ENCODE assay signal across 13 cellular contexts in the genomic region with DNA sequence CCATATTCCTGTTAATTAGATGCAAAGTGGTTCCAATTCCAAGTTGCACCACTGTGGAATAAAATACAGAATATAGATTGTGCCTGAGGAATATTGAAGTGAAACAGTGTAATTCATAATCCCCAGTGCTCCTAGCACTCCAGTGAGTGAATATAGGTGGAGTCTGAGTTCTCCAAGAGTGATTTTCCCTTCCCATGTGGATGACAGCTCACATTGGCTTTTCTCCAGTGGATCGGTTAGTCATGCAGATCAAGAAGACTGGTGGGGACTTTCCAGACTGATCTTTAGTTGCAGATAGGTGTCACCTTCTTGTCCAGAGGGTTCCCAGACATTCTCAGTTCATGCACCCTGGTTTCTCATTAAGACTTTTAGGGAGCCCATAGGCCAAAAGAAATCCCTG. TPM values are rescaled to one million over a fixed set of nuclear protein-coding genes. Genes with fewer than 3 reads are reported as not detected.
A peak's percentile ranks its signal among the peaks of the same experiment; 100 is the strongest.
DNase-seq lines count a peak whose midpoint lies in the region; ATAC-seq and TF ChIP-seq lines count a peak whose summit lies in the region.
"Had no signal": no experiment of that assay in that cellular context is flagged by ENCODE, and none has a peak within 500 bp of the region (broad histone marks: within the 10 kb centered on the region; RNA-seq: fewer than 3 reads in every experiment).

No MANE protein-coding gene starts in this region.

- H3K9me3 ChIP-seq in right atrium auricular region (no peaks in the 10 kb centered on the region), subcutaneous abdominal adipose tissue (ENCODE audit: control insufficient read depth in 5 of 5, low read length in 5 of 5) (no peaks in the 10 kb centered on the region), upper lobe of right lung (no peaks in the 10 kb centered on the region)
- H3K9me3 ChIP-seq: esophagus muscularis mucosa had no signal

- intact Hi-C loops in left cardiac atrium (cut with DNase I) (no loop called here), left ventricle myocardium superior (cut with micrococcal nuclease) (no loop called here), upper lobe of right lung (cut with DNase I) (no loop called here)

- ATAC-seq in left cardiac atrium (peak; percentile 41 to 89), left ventricle myocardium superior (peak; percentile 52), upper lobe of right lung (no peak)

- H3K27ac ChIP-seq in right atrium auricular region = peak overlapping the region in 1 of 2 donors; percentile 27
- peak overlapping the region; percentile 10; the same call in 1 of the 2 replicates for H3K27ac ChIP-seq in VCaP
- peak overlapping the region; percentile 43 for H3K27ac ChIP-seq in subcutaneous abdominal adipose tissue (ENCODE audit: low read depth, low read length)
- H3K27ac ChIP-seq in upper lobe of right lung = no peak overlapping the region
- H3K27ac ChIP-seq: BLaER1 treated with 17β-estradiol and CSF1 and Interleukin-3, amounts not matched to agents 10 nM and 100 nM had no signal

- H3K36me3 ChIP-seq in right atrium auricular region = no peaks in the 10 kb centered on the region
- H3K36me3 ChIP-seq in subcutaneous abdominal adipose tissue (ENCODE audit: control insufficient read depth in 5 of 5, insufficient read depth in 5 of 5, low read length in 5 of 5) = no peaks in the 10 kb centered on the region
- H3K36me3 ChIP-seq in upper lobe of right lung = no peaks in the 10 kb centered on the region
- H3K36me3 ChIP-seq: BLaER1 treated with 17β-estradiol and CSF1 and Interleukin-3, amounts not matched to agents 10 nM and 100 nM; esophagus muscularis mucosa had no signal

- no peak overlapping the region for H3K9ac ChIP-seq in subcutaneous abdominal adipose tissue (ENCODE audit: low read length in 5 of 5)
- H3K9ac ChIP-seq: BLaER1 treated with 17β-estradiol and CSF1 and Interleukin-3, amounts not matched to agents 10 nM and 100 nM had no signal

- H3K27me3 ChIP-seq in right atrium auricular region (no peaks in the 10 kb centered on the region), subcutaneous abdominal adipose tissue (ENCODE audit: control insufficient read depth in 5 of 5, insufficient read depth in 4 of 5, low read length in 5 of 5) (peaks cover 0 to 1% (median 0%) of the 10 kb centered on the region in 5 donors), upper lobe of right lung (no peaks in the 10 kb centered on the region)
- H3K27me3 ChIP-seq: BLaER1 treated with 17β-estradiol and CSF1 and Interleukin-3, amounts not matched to agents 10 nM and 100 nM; esophagus muscularis mucosa had no signal

- DNase-seq in left cardiac atrium (no peak), right atrium auricular region (ENCODE audit: low spot score) (no peak), left ventricle myocardium superior (no peak), NCI-H82 treated with DMSO at 0.1 percent for 48 hours (lab: John Stamatoyannopoulos, UW; ENCODE audit: unreplicated experiment) (no peak), upper lobe of right lung (no peak), hypothalamus (lab: John Stamatoyannopoulos, UW) (no peak)
- DNase-seq: activated effector memory CD4-positive, alpha-beta T cell treated with anti-CD3 and anti-CD28 coated beads, Interleukin-2, amount 50 U/mL, for 16 hours; naive B cell; NCI-H510A treated with DMSO at 0.1 percent for 48 hours had no signal

- H3K4me3 ChIP-seq in right atrium auricular region (no peak overlapping the region), subcutaneous abdominal adipose tissue (ENCODE audit: low read depth in 1 of 5, low read length in 5 of 5) (peak overlapping the region in 2 of 5 donors; percentile 16 to 19), upper lobe of right lung (no peak overlapping the region)
- H3K4me3 ChIP-seq: BLaER1 treated with 17β-estradiol and CSF1 and Interleukin-3, amounts not matched to agents 10 nM and 100 nM; esophagus muscularis mucosa had no signal

- peaks cover 0 to 9% of the 10 kb centered on the region in 2 donors for H3K4me1 ChIP-seq in right atrium auricular region
- H3K4me1 ChIP-seq in subcutaneous abdominal adipose tissue (ENCODE audit: control insufficient read depth in 5 of 5, insufficient read depth in 5 of 5, low read length in 5 of 5) = peaks cover 4 to 25% (median 22%) of the 10 kb centered on the region in 5 donors
- H3K4me1 ChIP-seq in upper lobe of right lung = peaks cover 2% of the 10 kb centered on the region

- no peak for TF ChIP-seq CTCF in right atrium auricular region (IDR thresholded peaks at IDR 0.05)
- no peak for TF ChIP-seq CTCF in VCaP (conservative IDR thresholded peaks at IDR 0.05)
- TF ChIP-seq CTCF in upper lobe of right lung (IDR thresholded peaks at IDR 0.05) = no peak

RNA-seq across cellular contexts. Expression of a gene that starts 47.8 kb away (rescaled TPM):
- total RNA-seq in left cardiac atrium (10 to 100 TPM in 1 of 2 donors, 1 to 10 TPM in 1; 9.0 to 11.2 TPM), right atrium auricular region (10 to 100 TPM; 10.0 to 14.1 TPM), left ventricle myocardium superior (7.6 TPM), upper lobe of right lung (34.4 TPM)
